Comparison of ENCODE assay signal across 13 cellular contexts in the genomic region with DNA sequence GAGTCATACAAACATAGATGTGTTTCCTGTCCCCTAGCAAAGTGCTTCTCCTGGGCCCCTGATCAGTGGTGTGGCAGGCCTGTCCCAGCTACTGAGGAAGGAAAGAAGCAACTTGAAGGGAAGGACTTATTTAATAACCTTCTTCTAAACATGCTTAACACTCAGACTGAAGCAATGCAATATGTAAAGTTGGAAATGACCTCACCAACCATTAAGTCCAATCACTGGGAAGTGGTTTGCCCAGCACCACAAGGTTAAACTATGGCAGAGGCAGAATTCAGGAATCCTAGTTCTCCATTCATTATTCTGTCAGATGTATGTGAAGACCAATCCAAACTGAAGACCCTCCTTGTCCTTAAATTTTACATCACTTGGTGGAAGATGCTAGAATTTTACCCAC.
"Had no signal": no experiment of that assay in that cellular context is flagged by ENCODE, and none has a peak within 500 bp of the region (broad histone marks: within the 10 kb centered on the region; RNA-seq: fewer than 3 reads in every experiment).

No MANE protein-coding gene starts in this region.

- H3K36me3 ChIP-seq: ovary had no signal

- H3K27ac ChIP-seq: ovary, skin epidermis, VCaP had no signal

- H3K9me3 ChIP-seq: ovary had no signal

- H3K9me3 Mint-ChIP-seq: activated CD4-positive, alpha-beta memory T cell treated with anti-CD3 and anti-CD28 coated beads, Interleukin-2, amount 10 ng/mL, durations not matched to agents 7 days and 5 days; memory B cell; stimulated activated naive B cell treated with anti-CD40 and anti-IgM and Interleukin-4, amounts not matched to agents 10 μg/mL and 1 μg/mL and 100 μg/mL, for 72 hours; T-cell; type B pancreatic cell had no signal

- ATAC-seq: activated CD4-positive, alpha-beta T cell treated with anti-CD3 and anti-CD28 coated beads for 36 hours; stimulated activated naive B cell treated with anti-CD40 and anti-IgM and Interleukin-4, amounts not matched to agents 10 μg/mL and 1 μg/mL and 100 μg/mL, for 72 hours; T-cell had no signal

- H3K4me1 Mint-ChIP-seq: brain, memory B cell had no signal

- H3K27ac Mint-ChIP-seq: activated CD4-positive, alpha-beta memory T cell treated with anti-CD3 and anti-CD28 coated beads, Interleukin-2, amount 10 ng/mL, durations not matched to agents 7 days and 5 days; activated CD4-positive, alpha-beta T cell treated with anti-CD3 and anti-CD28 coated beads for 36 hours; brain; memory B cell; stimulated activated naive B cell treated with anti-CD40 and anti-IgM and Interleukin-4, amounts not matched to agents 10 μg/mL and 1 μg/mL and 100 μg/mL, for 72 hours; T-cell had no signal

- H3K27me3 ChIP-seq: ovary had no signal

- DNase-seq: activated CD4-positive, alpha-beta memory T cell treated with anti-CD3 and anti-CD28 coated beads, Interleukin-2, amount 10 ng/mL, durations not matched to agents 7 days and 5 days; activated CD4-positive, alpha-beta T cell treated with anti-CD3 and anti-CD28 coated beads for 36 hours; activated CD8-positive, alpha-beta memory T cell treated with anti-CD3 and anti-CD28 coated beads, Interleukin-2, amount 50 U/mL, for 4 hours; activated naive CD4-positive, alpha-beta T cell treated with Interleukin-2 at 50 U/mL for 16 hours; glutamatergic neuron; stimulated activated naive B cell treated with anti-CD40 and anti-IgM and Interleukin-4, amounts not matched to agents 10 μg/mL and 1 μg/mL and 100 μg/mL, for 72 hours; T-cell had no signal

- H3K27me3 Mint-ChIP-seq: activated CD4-positive, alpha-beta memory T cell treated with anti-CD3 and anti-CD28 coated beads, Interleukin-2, amount 10 ng/mL, durations not matched to agents 7 days and 5 days; activated CD4-positive, alpha-beta T cell treated with anti-CD3 and anti-CD28 coated beads for 36 hours; brain; memory B cell; stimulated activated naive B cell treated with anti-CD40 and anti-IgM and Interleukin-4, amounts not matched to agents 10 μg/mL and 1 μg/mL and 100 μg/mL, for 72 hours; T-cell; type B pancreatic cell had no signal

- H3K4me3 Mint-ChIP-seq: activated CD4-positive, alpha-beta memory T cell treated with anti-CD3 and anti-CD28 coated beads, Interleukin-2, amount 10 ng/mL, durations not matched to agents 7 days and 5 days; activated CD4-positive, alpha-beta T cell treated with anti-CD3 and anti-CD28 coated beads for 36 hours; brain; memory B cell; stimulated activated naive B cell treated with anti-CD40 and anti-IgM and Interleukin-4, amounts not matched to agents 10 μg/mL and 1 μg/mL and 100 μg/mL, for 72 hours; T-cell; type B pancreatic cell had no signal

- H3K4me3 ChIP-seq: ovary, skin epidermis had no signal
